Comparison of ENCODE assay signal across 1 cellular context in genomic region chr16:296276-296675, GRCh38.
TF ChIP-seq lines count a peak whose summit lies in the region.

No MANE protein-coding gene starts in this region.

TF ChIP-seq in HepG2, 621 proteins besides CTCF, POLR2A, EP300 and RAD21:
- TF ChIP-seq AGO2 (optimal IDR thresholded peaks at IDR 0.05; ENCODE audit: low read depth, low read length) (peak; percentile 52), ZFP90 (CRISPR knock-in tag; IDR thresholded peaks at IDR 0.05; ENCODE audit: borderline replicate concordance) (no peak)
